8 cellular contexts compared by ENCODE assay signal in genomic region chr10:91923371-91924211, GRCh38.
DNase-seq lines count a peak whose midpoint lies in the region; ATAC-seq and TF ChIP-seq lines count a peak whose summit lies in the region.

Gene BTAF1 (plus strand): TSS chr10:91923770. CDS start chr10:91924077, 307 bp downstream.

- H3K4me3 ChIP-seq in AG04449 (ENCODE audit: low read depth, low read length) = peak within 1 kb of the TSS; percentile 89

- POLR2A ChIA-PET in AG04449 (lab: Yijun Ruan, JAX) = interaction anchor here (0.7 to 1.6 kb wide), 5 partner anchors 10 to 310 kb away, joined by 3 to 5 read pairs (median 4); partner anchors contain the start of genes FGFBP3 and TNKS2

- no peak for TF ChIP-seq CTCF in AG04449 (IDR thresholded peaks at IDR 0.05; ENCODE audit: insufficient read depth, low read length, missing control alignments)

- DNase-seq in AG04449 (ENCODE audit: low read depth, low spot score) (peak; percentile 63), NCI-H2227 (lab: John Stamatoyannopoulos, UW; ENCODE audit: unreplicated experiment) (peak; percentile 94), iris pigment epithelial cell (ENCODE audit: low read depth) (peak; percentile 94)
- peak; percentile 78 to 84 (median 84) for DNase-seq in activated CD4-positive, CD25-positive, alpha-beta regulatory T cell (lab: John Stamatoyannopoulos, UW)
- peak; percentile 89 for DNase-seq in central memory CD4-positive, alpha-beta T cell
- DNase-seq in stimulated activated CD4-positive, alpha-beta T cell treated with anti-CD3 and anti-CD28 coated beads, Interleukin-12 subunit alpha, Interleukin-12 subunit beta, amount 100 ng/mL, for 4 hours = peak; percentile 90

- CTCF ChIA-PET in AG04449 (lab: Yijun Ruan, JAX) = interaction anchor here (0.6 to 6.0 kb wide), 5 partner anchors 8 to 1080 kb away, joined by 3 to 38 read pairs (median 3); no protein-coding TSS in a partner anchor

- ATAC-seq in GM18868 (IDR thresholded peaks at IDR 0.05; ENCODE audit: unreplicated experiment) (peak; percentile 97), HG03108 (IDR thresholded peaks at IDR 0.05; ENCODE audit: unreplicated experiment) (peak; percentile 95)

Comparison
In these comparisons a context has a peak if more than half of its experiments do, and no peak if none do; other contexts are left out.
1. Peak in every context shown above with its lines: DNase-seq, ATAC-seq and H3K4me3 ChIP-seq.